9 cellular contexts compared by ENCODE assay signal in genomic region chr5:147558826-147559225, GRCh38. TPM values are rescaled to one million over a fixed set of nuclear protein-coding genes. Genes with fewer than 3 reads are reported as not detected.
DNase-seq lines count a peak whose midpoint lies in the region; FAIRE-seq and TF ChIP-seq lines count a peak whose summit lies in the region.
"Had no signal": no experiment of that assay in that cellular context is flagged by ENCODE, and none has a peak within 500 bp of the region (broad histone marks: within the 10 kb centered on the region; RNA-seq: fewer than 3 reads in every experiment).

No MANE protein-coding gene starts in this region.

- FAIRE-seq in H54 (lab: Jason Lieb, UNC) (peak; percentile 58), islet of Langerhans (lab: Jason Lieb, UNC) (peak; percentile 68), GM19239 (lab: Jason Lieb, UNC) (no peak)

- DNase-seq in D341Med (ENCODE audit: low spot score) (peak; percentile 72), H54 (ENCODE audit: insufficient read length, low spot score) (peak; percentile 18), NCI-H2107 (lab: John Stamatoyannopoulos, UW) (peak; percentile 22), astrocyte of the spinal cord (ENCODE audit: low read depth, low spot score) (peak; percentile 86), transverse colon (peak; percentile 29), GM19239 (ENCODE audit: insufficient read length, low spot score) (no peak)
- no peak for DNase-seq in activated effector memory CD4-positive, alpha-beta T cell treated with Interleukin-2 at 50 U/mL for 16 hours

- H3K4me3 ChIP-seq in astrocyte of the spinal cord (ENCODE audit: low read depth, low read length) (no peak overlapping the region), transverse colon (no peak overlapping the region)

- H3K9me3 ChIP-seq in transverse colon = no peaks in the 10 kb centered on the region

- TF ChIP-seq EP300 in transverse colon (IDR thresholded peaks at IDR 0.05; ENCODE audit: low read depth) = no peak

- TF ChIP-seq CTCF in astrocyte of the spinal cord (IDR thresholded peaks at IDR 0.05; ENCODE audit: low read depth, low read length) (peak; percentile 72), transverse colon (IDR thresholded peaks at IDR 0.05) (peak; percentile 41 to 61 (median 53))

- WGBS in transverse colon (ENCODE audit: low coverage in 1 of 2), 2 donors = 20 to 21% methylated on average over 1 to 2 of the region's 2 CpGs

- in situ Hi-C loops in astrocyte of the spinal cord (cut with HindIII; ENCODE audit: low sequenced_read_pairs) (no loop called here), transverse colon (cut with MboI; ENCODE audit: low pct_ligation_motif_present in 1 of 4, low pct_unique_long_range_greater_than_20kb in 1 of 4, low sequenced_read_pairs in 3 of 4) (loop anchor here in 2 of 4 donors (10.0 to 25.0 kb wide), 3 partner anchors 104 to 322 kb away; partner anchors contain the start of gene STK32A (in 1 of the 2))

- H3K27ac ChIP-seq in transverse colon = peak overlapping the region; percentile 4 to 48 (median 35)
- H3K27ac ChIP-seq: epithelial cell of prostate had no signal

- intact Hi-C loops in transverse colon (cut with DNase I; ENCODE audit: low total_unique reads) = loop anchor here (2.0 to 10.0 kb wide), 3 partner anchors 52 to 154 kb away; no protein-coding TSS in a partner anchor

- no peaks in the 10 kb centered on the region for H3K36me3 ChIP-seq in transverse colon

- TF ChIP-seq POLR2A in H54 (IDR thresholded peaks at IDR 0.05; ENCODE audit: low read depth, low read length) (no peak), transverse colon (IDR thresholded peaks at IDR 0.05) (no peak)

- H3K27me3 ChIP-seq in transverse colon = no peaks in the 10 kb centered on the region

- peaks cover under 1 to 21% (median 6%) of the 10 kb centered on the region in 4 donors for H3K4me1 ChIP-seq in transverse colon

RNA-seq across cellular contexts. Expression of gene DPYSL3, which starts 49.0 kb away (rescaled TPM):
- total RNA-seq in transverse colon = 100 to 1,000 TPM in 1 of 4 donors, 10 to 100 TPM in 3; 27.6 to 107 (median 31.4) TPM

Comparison
In these comparisons a context has a peak if more than half of its experiments do, and no peak if none do; other contexts are left out.
1. DNase-seq: peak in D341Med (single experiment), H54 (single experiment), NCI-H2107 (single experiment), astrocyte of the spinal cord (single experiment) and transverse colon (single experiment); none in GM19239 (single experiment) and activated effector memory CD4-positive, alpha-beta T cell treated with Interleukin-2 at 50 U/mL for 16 hours (single experiment).